Comparison of ENCODE assay signal across 15 cellular contexts in the genomic region with DNA sequence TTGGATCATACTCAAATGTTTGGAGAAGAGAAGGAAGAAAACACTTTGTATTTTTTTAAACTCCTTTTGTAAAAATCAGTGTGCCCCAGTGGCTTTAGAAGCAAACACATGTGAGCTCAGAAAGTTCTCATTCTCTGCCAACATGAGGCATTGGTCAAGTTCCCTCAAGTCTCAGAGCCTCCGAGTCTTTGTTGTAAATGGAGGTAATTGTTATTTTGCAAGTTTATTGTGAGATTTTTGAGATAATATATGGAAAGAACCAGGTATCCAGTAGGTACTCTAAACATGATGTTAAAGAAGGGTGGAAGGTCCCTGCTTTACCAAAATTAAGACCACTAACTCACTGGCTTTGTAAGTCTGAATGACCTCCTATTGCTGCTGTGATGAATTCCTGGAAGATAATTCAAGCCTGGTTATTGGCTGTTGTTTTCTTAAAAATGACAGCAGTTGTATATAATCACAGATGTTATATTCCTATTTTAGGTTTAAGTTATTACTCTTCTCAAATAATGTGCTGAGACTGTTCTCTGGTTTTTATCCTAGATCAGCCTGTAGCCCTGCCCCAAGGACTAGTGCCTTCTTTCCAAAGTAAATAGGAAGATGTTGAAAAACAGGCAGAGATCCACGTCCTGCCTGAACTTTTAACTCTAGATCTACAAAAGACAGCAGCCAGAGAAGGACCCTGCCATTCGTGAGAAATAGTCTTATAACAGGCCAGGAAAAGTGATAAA. TPM values are rescaled to one million over a fixed set of nuclear protein-coding genes. Genes with fewer than 3 reads are reported as not detected.
DNase-seq lines count a peak whose midpoint lies in the region; ATAC-seq and TF ChIP-seq lines count a peak whose summit lies in the region.
"Had no signal": no experiment of that assay in that cellular context is flagged by ENCODE, and none has a peak within 500 bp of the region (broad histone marks: within the 10 kb centered on the region; RNA-seq: fewer than 3 reads in every experiment).

No MANE protein-coding gene starts in this region.

- no peak overlapping the region for H2AFZ ChIP-seq in OCI-LY7 (ENCODE audit: low read length)

- TF ChIP-seq CTCF in epithelial cell of proximal tubule (conservative IDR thresholded peaks at IDR 0.05; ENCODE audit: low read depth, low read length) = no peak
- TF ChIP-seq CTCF in nephron (IDR thresholded peaks at IDR 0.05; ENCODE audit: unreplicated experiment in 3 of 3) = no peak
- TF ChIP-seq CTCF in transverse colon (IDR thresholded peaks at IDR 0.05) = peak in 1 of 5 experiments; percentile 21
- TF ChIP-seq CTCF in OCI-LY7 (conservative IDR thresholded peaks at IDR 0.05; ENCODE audit: low read length) = no peak

- POLR2A ChIA-PET in OCI-LY7 (lab: Charles Lee) = interaction anchor here (0.6 kb wide), 1 partner anchor 31 kb away, joined by 3 read pairs; no protein-coding TSS in a partner anchor

- H3K4me3 Mint-ChIP-seq in activated T-helper 17 cell treated with anti-CD3 and anti-CD28 coated beads, Interleukin-2, amount 50 U/mL, for 72 hours = peak overlapping the region; percentile 74
- peak overlapping the region; percentile 37 to 81 (median 44) for H3K4me3 Mint-ChIP-seq in nephron

- WGBS in transverse colon (ENCODE audit: low coverage in 1 of 2), 2 donors = 37% methylated on average over 3 of the region's 3 CpGs; no CpG with 5 or more reads in 1 of the 2 donors

- intact Hi-C loops in transverse colon (cut with DNase I; ENCODE audit: low total_unique reads) = no loop called here
- intact Hi-C loops in OCI-LY7 (cut with micrococcal nuclease; ENCODE audit: unreplicated experiment) = no loop called here

- H4K20me1 ChIP-seq in OCI-LY7 (ENCODE audit: insufficient read depth, low read length) = no peaks in the 10 kb centered on the region

- H3K4me1 ChIP-seq in transverse colon (peaks cover 8 to 33% (median 21%) of the 10 kb centered on the region in 4 donors), OCI-LY7 (ENCODE audit: insufficient read depth, low read length, poor library complexity, severe bottlenecking) (no peaks in the 10 kb centered on the region)

- CTCF ChIA-PET in OCI-LY7 (lab: Charles Lee; ENCODE audit: unreplicated experiment) = no interaction called here

- no peaks in the 10 kb centered on the region for H3K79me2 ChIP-seq in OCI-LY7 (ENCODE audit: insufficient read depth, low read depth, low read length)

- BruUV-seq in OCI-LY7 (replicated peaks; lab: Mats Ljungman, UMichigan) = no TSS peak

- H3K9me3 ChIP-seq in transverse colon = no peaks in the 10 kb centered on the region
- no peaks in the 10 kb centered on the region for H3K9me3 ChIP-seq in OCI-LY7 (ENCODE audit: low read length)
- H3K9me3 ChIP-seq: neutrophil had no signal

- no peak for ATAC-seq in activated T-helper 17 cell treated with anti-CD3 and anti-CD28 coated beads, Interleukin-2, amount 50 U/mL, for 72 hours (replicated peaks)

- in situ Hi-C loops in transverse colon (cut with MboI; ENCODE audit: low pct_ligation_motif_present in 1 of 4, low pct_unique_long_range_greater_than_20kb in 1 of 4, low sequenced_read_pairs in 3 of 4) = no loop called here

- H3K36me3 ChIP-seq in transverse colon = no peaks in the 10 kb centered on the region
- no peaks in the 10 kb centered on the region for H3K36me3 ChIP-seq in OCI-LY7 (ENCODE audit: insufficient read depth, low read length)
- H3K36me3 ChIP-seq: neutrophil had no signal

- no peaks in the 10 kb centered on the region for H3K9me2 ChIP-seq in OCI-LY7 (ENCODE audit: insufficient read depth, low read length)

- H3K36me3 Mint-ChIP-seq in activated T-helper 17 cell treated with anti-CD3 and anti-CD28 coated beads, Interleukin-2, amount 50 U/mL, for 72 hours (ENCODE audit: low read depth) = no peaks in the 10 kb centered on the region
- no peaks in the 10 kb centered on the region for H3K36me3 Mint-ChIP-seq in nephron (ENCODE audit: low read depth)
- H3K36me3 Mint-ChIP-seq: WTC11 had no signal

- peak overlapping the region; percentile 76 to 86 (median 81) for H3K27ac ChIP-seq in transverse colon
- no peak overlapping the region for H3K27ac ChIP-seq in OCI-LY7 (ENCODE audit: low read depth, low read length, poor library complexity, severe bottlenecking)
- H3K27ac ChIP-seq: neutrophil had no signal

- DNase-seq in epithelial cell of proximal tubule (ENCODE audit: low read depth) (no peak), transverse colon (no peak), NOMO-1 treated with dmso at 0.1 percent for 144 hours (lab: John Stamatoyannopoulos, UW; ENCODE audit: unreplicated experiment) (no peak), NCI-H1092 treated with DMSO at 0.1 percent for 48 hours (lab: John Stamatoyannopoulos, UW) (no peak), OCI-LY7 (ENCODE audit: low spot score) (no peak)
- DNase-seq: activated effector memory CD4-positive, alpha-beta T cell treated with anti-CD3 and anti-CD28 coated beads, Interleukin-2, amount 50 U/mL, for 16 hours; AML-193; DMS 273 treated with DMSO at 0.1 percent for 48 hours; foreskin melanocyte; NCI-H2081; NCI-H524 had no signal

- H3K27ac Mint-ChIP-seq in activated T-helper 17 cell treated with anti-CD3 and anti-CD28 coated beads, Interleukin-2, amount 50 U/mL, for 72 hours = no peak overlapping the region
- peak overlapping the region; percentile 11 to 70 (median 37) for H3K27ac Mint-ChIP-seq in nephron
- H3K27ac Mint-ChIP-seq: WTC11 had no signal

- no peak for TF ChIP-seq POLR2A in transverse colon (IDR thresholded peaks at IDR 0.05)

- H3K27me3 ChIP-seq in transverse colon = peaks cover 45% of the 10 kb centered on the region

- TF ChIP-seq EP300 in transverse colon (IDR thresholded peaks at IDR 0.05; ENCODE audit: low read depth) = no peak

- H3K9me3 Mint-ChIP-seq in activated T-helper 17 cell treated with anti-CD3 and anti-CD28 coated beads, Interleukin-2, amount 50 U/mL, for 72 hours = no peaks in the 10 kb centered on the region
- no peaks in the 10 kb centered on the region for H3K9me3 Mint-ChIP-seq in nephron
- H3K9me3 Mint-ChIP-seq: WTC11 had no signal

- peaks cover 22% of the 10 kb centered on the region for H3K4me1 Mint-ChIP-seq in activated T-helper 17 cell treated with anti-CD3 and anti-CD28 coated beads, Interleukin-2, amount 50 U/mL, for 72 hours
- H3K4me1 Mint-ChIP-seq in nephron = peaks cover 18% of the 10 kb centered on the region

- H3K4me2 ChIP-seq in OCI-LY7 (ENCODE audit: low read length) = no peak overlapping the region

- peak overlapping the region; percentile 86 for H3K4me3 ChIP-seq in epithelial cell of proximal tubule (ENCODE audit: low read depth, low read length)
- H3K4me3 ChIP-seq in transverse colon = peak overlapping the region in 3 of 4 donors; percentile 11 to 62 (median 21)
- H3K4me3 ChIP-seq in OCI-LY7 (ENCODE audit: low read depth, low read length, poor library complexity, severe bottlenecking) = no peak overlapping the region

- no peaks in the 10 kb centered on the region for H3K27me3 Mint-ChIP-seq in activated T-helper 17 cell treated with anti-CD3 and anti-CD28 coated beads, Interleukin-2, amount 50 U/mL, for 72 hours
- peaks cover 63% of the 10 kb centered on the region for H3K27me3 Mint-ChIP-seq in nephron (ENCODE audit: low read depth)

RNA-seq across cellular contexts. Expression of gene HLF, which starts 2.4 kb away (rescaled TPM):
- total RNA-seq in activated T-helper 17 cell treated with anti-CD3 and anti-CD28 coated beads, Interleukin-2, amount 50 U/mL, for 72 hours = 10 to 100 TPM; 21.7 to 46.3 TPM
- total RNA-seq in epithelial cell of proximal tubule (0.22 and 0.75 TPM in 2 replicates), transverse colon (10 to 100 TPM in 3 of 4 donors, 1 to 10 TPM in 1; 8.5 to 17.5 (median 13.3) TPM), OCI-LY7 (2022) (not detected in 2 replicates)
- total RNA-seq in OCI-LY7 (2014; rRNA removed; shearing (Covaris generic)) = 0.13 TPM in 1 of 2 replicates, not detected in the other
